ENCODE assay signal across 1 cellular context in genomic region chr15:66898656-66899402, GRCh38.
A peak's percentile ranks its signal among the peaks of the same experiment; 100 is the strongest.
TF ChIP-seq lines count a peak whose summit lies in the region.

No MANE protein-coding gene starts in this region.

TF ChIP-seq in K562, 482 proteins besides CTCF, POLR2A, EP300 and RAD21 (continued from another document):
- TF ChIP-seq, protein P1, sequence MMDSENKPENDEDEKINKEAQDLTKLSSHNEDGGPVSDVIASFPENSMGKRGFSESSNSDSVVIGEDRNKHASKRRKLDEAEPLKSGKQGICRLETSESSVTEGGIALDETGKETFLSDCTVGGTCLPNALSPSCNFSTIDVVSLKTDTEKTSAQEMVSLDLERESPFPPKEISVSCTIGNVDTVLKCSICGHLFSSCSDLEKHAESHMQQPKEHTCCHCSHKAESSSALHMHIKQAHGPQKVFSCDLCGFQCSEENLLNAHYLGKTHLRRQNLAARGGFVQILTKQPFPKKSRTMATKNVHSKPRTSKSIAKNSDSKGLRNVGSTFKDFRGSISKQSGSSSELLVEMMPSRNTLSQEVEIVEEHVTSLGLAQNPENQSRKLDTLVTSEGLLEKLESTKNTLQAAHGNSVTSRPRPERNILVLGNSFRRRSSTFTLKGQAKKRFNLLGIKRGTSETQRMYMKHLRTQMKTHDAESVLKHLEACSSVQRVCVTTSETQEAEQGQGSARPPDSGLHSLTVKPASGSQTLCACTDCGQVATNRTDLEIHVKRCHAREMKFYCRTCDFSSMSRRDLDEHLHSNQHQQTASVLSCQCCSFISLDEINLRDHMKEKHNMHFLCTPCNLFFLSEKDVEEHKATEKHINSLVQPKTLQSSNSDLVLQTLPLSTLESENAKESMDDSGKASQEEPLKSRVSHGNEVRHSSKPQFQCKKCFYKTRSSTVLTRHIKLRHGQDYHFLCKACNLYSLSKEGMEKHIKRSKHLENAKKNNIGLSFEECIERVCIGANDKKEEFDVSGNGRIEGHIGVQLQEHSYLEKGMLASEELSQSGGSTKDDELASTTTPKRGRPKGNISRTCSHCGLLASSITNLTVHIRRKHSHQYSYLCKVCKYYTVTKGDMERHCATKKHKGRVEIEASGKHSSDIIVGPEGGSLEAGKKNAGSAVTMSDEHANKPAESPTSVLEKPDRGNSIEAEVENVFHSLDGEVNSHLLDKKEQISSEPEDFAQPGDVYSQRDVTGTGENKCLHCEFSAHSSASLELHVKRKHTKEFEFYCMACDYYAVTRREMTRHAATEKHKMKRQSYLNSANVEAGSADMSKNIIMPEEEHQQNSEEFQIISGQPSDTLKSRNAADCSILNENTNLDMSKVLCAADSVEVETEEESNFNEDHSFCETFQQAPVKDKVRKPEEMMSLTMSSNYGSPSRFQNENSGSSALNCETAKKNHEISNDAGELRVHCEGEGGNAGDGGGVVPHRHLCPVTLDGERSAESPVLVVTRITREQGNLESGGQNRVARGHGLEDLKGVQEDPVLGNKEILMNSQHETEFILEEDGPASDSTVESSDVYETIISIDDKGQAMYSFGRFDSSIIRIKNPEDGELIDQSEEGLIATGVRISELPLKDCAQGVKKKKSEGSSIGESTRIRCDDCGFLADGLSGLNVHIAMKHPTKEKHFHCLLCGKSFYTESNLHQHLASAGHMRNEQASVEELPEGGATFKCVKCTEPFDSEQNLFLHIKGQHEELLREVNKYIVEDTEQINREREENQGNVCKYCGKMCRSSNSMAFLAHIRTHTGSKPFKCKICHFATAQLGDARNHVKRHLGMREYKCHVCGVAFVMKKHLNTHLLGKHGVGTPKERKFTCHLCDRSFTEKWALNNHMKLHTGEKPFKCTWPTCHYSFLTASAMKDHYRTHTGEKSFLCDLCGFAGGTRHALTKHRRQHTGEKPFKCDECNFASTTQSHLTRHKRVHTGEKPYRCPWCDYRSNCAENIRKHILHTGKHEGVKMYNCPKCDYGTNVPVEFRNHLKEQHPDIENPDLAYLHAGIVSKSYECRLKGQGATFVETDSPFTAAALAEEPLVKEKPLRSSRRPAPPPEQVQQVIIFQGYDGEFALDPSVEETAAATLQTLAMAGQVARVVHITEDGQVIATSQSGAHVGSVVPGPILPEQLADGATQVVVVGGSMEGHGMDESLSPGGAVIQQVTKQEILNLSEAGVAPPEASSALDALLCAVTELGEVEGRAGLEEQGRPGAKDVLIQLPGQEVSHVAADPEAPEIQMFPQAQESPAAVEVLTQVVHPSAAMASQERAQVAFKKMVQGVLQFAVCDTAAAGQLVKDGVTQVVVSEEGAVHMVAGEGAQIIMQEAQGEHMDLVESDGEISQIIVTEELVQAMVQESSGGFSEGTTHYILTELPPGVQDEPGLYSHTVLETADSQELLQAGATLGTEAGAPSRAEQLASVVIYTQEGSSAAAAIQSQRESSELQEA (IDR thresholded peaks at IDR 0.05; ENCODE audit: low read depth) = 0 out of 2 replicates have a peak, but pooled peaks have one; percentile 20
- peak; percentile 100 for TF ChIP-seq BRD9 (IDR thresholded peaks at IDR 0.05; ENCODE audit: low read depth, partially characterized antibody)
